ENCODE assay signal across 11 cellular contexts in genomic region chr15:74431116-74431515, GRCh38. TPM values are rescaled to one million over a fixed set of nuclear protein-coding genes. Genes with fewer than 3 reads are reported as not detected.
A peak's percentile ranks its signal among the peaks of the same experiment; 100 is the strongest.
DNase-seq lines count a peak whose midpoint lies in the region; ATAC-seq and TF ChIP-seq lines count a peak whose summit lies in the region.
"Had no signal": no experiment of that assay in that cellular context is flagged by ENCODE, and none has a peak within 500 bp of the region (broad histone marks: within the 10 kb centered on the region; RNA-seq: fewer than 3 reads in every experiment).

No MANE protein-coding gene starts in this region.

- WGBS in thymus = 95% methylated on average over 1 of the region's 1 CpG

- TF ChIP-seq CTCF in glutamatergic neuron (IDR thresholded peaks at IDR 0.05; ENCODE audit: partially characterized antibody, unreplicated experiment) = no peak

- H3K36me3 Mint-ChIP-seq in activated naive CD4-positive, alpha-beta T cell treated with anti-CD3 and anti-CD28 coated beads, Interleukin-2, amount 10 ng/mL, durations not matched to agents 7 days and 5 days = no peaks in the 10 kb centered on the region
- H3K36me3 Mint-ChIP-seq in activated CD8-positive, alpha-beta T cell treated with anti-CD3 and anti-CD28 coated beads, Interleukin-2, amount 10 ng/mL, durations not matched to agents 7 days and 5 days (ENCODE audit: low read depth) = peaks cover 14% of the 10 kb centered on the region
- H3K36me3 Mint-ChIP-seq in glutamatergic neuron (ENCODE audit: unreplicated experiment) = no peaks in the 10 kb centered on the region

- H3K4me1 Mint-ChIP-seq in activated naive CD4-positive, alpha-beta T cell treated with anti-CD3 and anti-CD28 coated beads, Interleukin-2, amount 10 ng/mL, durations not matched to agents 7 days and 5 days = peaks cover 46% of the 10 kb centered on the region
- H3K4me1 Mint-ChIP-seq in activated CD8-positive, alpha-beta T cell treated with anti-CD3 and anti-CD28 coated beads, Interleukin-2, amount 10 ng/mL, durations not matched to agents 7 days and 5 days (ENCODE audit: low read depth) = peaks cover 83% of the 10 kb centered on the region
- peaks cover 19% of the 10 kb centered on the region for H3K4me1 Mint-ChIP-seq in glutamatergic neuron (ENCODE audit: low read depth, unreplicated experiment)

- peak overlapping the region; percentile 7 for H3K27ac Mint-ChIP-seq in activated naive CD4-positive, alpha-beta T cell treated with anti-CD3 and anti-CD28 coated beads, Interleukin-2, amount 10 ng/mL, durations not matched to agents 7 days and 5 days
- H3K27ac Mint-ChIP-seq in activated CD8-positive, alpha-beta T cell treated with anti-CD3 and anti-CD28 coated beads, Interleukin-2, amount 10 ng/mL, durations not matched to agents 7 days and 5 days = no peak overlapping the region
- no peak overlapping the region for H3K27ac Mint-ChIP-seq in glutamatergic neuron (ENCODE audit: unreplicated experiment)

- H3K27me3 ChIP-seq in thymus (ENCODE audit: control insufficient read depth, insufficient read depth) = no peaks in the 10 kb centered on the region

- peaks cover 22% of the 10 kb centered on the region for H3K27me3 Mint-ChIP-seq in activated naive CD4-positive, alpha-beta T cell treated with anti-CD3 and anti-CD28 coated beads, Interleukin-2, amount 10 ng/mL, durations not matched to agents 7 days and 5 days
- H3K27me3 Mint-ChIP-seq in activated CD8-positive, alpha-beta T cell treated with anti-CD3 and anti-CD28 coated beads, Interleukin-2, amount 10 ng/mL, durations not matched to agents 7 days and 5 days (ENCODE audit: low read depth) = no peaks in the 10 kb centered on the region
- peaks cover 13% of the 10 kb centered on the region for H3K27me3 Mint-ChIP-seq in glutamatergic neuron (ENCODE audit: unreplicated experiment)

- ATAC-seq in activated CD8-positive, alpha-beta T cell treated with anti-CD3 and anti-CD28 coated beads, Interleukin-2, amount 10 ng/mL, durations not matched to agents 7 days and 5 days = no peak
- ATAC-seq in GM19023 (IDR thresholded peaks at IDR 0.05; ENCODE audit: unreplicated experiment) = no peak
- ATAC-seq: SK-N-SH treated with all-trans-retinoic acid at 6 μM for 48 hours had no signal

- H3K4me1 ChIP-seq in thymus (ENCODE audit: control insufficient read depth, insufficient read depth, low read length) = peaks cover 48% of the 10 kb centered on the region

- CTCF ChIA-PET in activated naive CD4-positive, alpha-beta T cell treated with anti-CD3 and anti-CD28 coated beads, Interleukin-2, amount 10 ng/mL, durations not matched to agents 7 days and 5 days (lab: Charles Lee) = interaction anchor here (0.8 to 2.2 kb wide), 5 partner anchors 17 to 55 kb away, joined by 3 to 17 read pairs (median 3); no protein-coding TSS in a partner anchor
- CTCF ChIA-PET in activated CD8-positive, alpha-beta T cell treated with anti-CD3 and anti-CD28 coated beads, Interleukin-2, amount 10 ng/mL, durations not matched to agents 7 days and 5 days (lab: Charles Lee) = interaction anchor here (1.2 to 27.0 kb wide), 5 partner anchors 11 to 59 kb away, joined by 3 to 677 read pairs (median 7); no protein-coding TSS in a partner anchor

- no peak overlapping the region for H3K27ac ChIP-seq in thymus (ENCODE audit: low read depth)

- POLR2A ChIA-PET in activated CD8-positive, alpha-beta T cell treated with anti-CD3 and anti-CD28 coated beads, Interleukin-2, amount 10 ng/mL, durations not matched to agents 7 days and 5 days (lab: Charles Lee) = interaction anchor here (1.0 to 4.2 kb wide), 4 partner anchors 18 to 55 kb away, joined by 4 to 35 read pairs (median 17); no protein-coding TSS in a partner anchor

- peaks cover 4% of the 10 kb centered on the region for H3K36me3 ChIP-seq in thymus (ENCODE audit: control insufficient read depth, insufficient read depth)

- DNase-seq in activated naive CD4-positive, alpha-beta T cell treated with anti-CD3 and anti-CD28 coated beads, Interleukin-2, amount 10 ng/mL, durations not matched to agents 7 days and 5 days = no peak
- DNase-seq in activated naive CD4-positive, alpha-beta T cell treated with anti-CD3 and anti-CD28 coated beads, Interleukin-2, amount 50 U/mL, for 16 hours = no peak
- no peak for DNase-seq in activated CD8-positive, alpha-beta T cell treated with anti-CD3 and anti-CD28 coated beads, Interleukin-2, amount 10 ng/mL, durations not matched to agents 7 days and 5 days
- no peak for DNase-seq in glutamatergic neuron
- DNase-seq in stimulated activated CD8-positive, alpha-beta memory T cell treated with anti-CD3 and anti-CD28 coated beads, Interleukin-4, amount 100 ng/mL, for 48 hours = no peak
- DNase-seq in foreskin melanocyte = no peak
- DNase-seq: activated CD8-positive, alpha-beta memory T cell treated with anti-CD3 and anti-CD28 coated beads for 24 hours; NCI-H1092 had no signal

- peak overlapping the region; percentile 94 for H3K4me3 ChIP-seq in thymus (ENCODE audit: low read length)

- no peaks in the 10 kb centered on the region for H3K9me3 Mint-ChIP-seq in activated naive CD4-positive, alpha-beta T cell treated with anti-CD3 and anti-CD28 coated beads, Interleukin-2, amount 10 ng/mL, durations not matched to agents 7 days and 5 days
- no peaks in the 10 kb centered on the region for H3K9me3 Mint-ChIP-seq in activated CD8-positive, alpha-beta T cell treated with anti-CD3 and anti-CD28 coated beads, Interleukin-2, amount 10 ng/mL, durations not matched to agents 7 days and 5 days (ENCODE audit: insufficient read depth)
- H3K9me3 Mint-ChIP-seq in glutamatergic neuron (ENCODE audit: unreplicated experiment) = peaks cover 3% of the 10 kb centered on the region

- H3K4me3 Mint-ChIP-seq in activated naive CD4-positive, alpha-beta T cell treated with anti-CD3 and anti-CD28 coated beads, Interleukin-2, amount 10 ng/mL, durations not matched to agents 7 days and 5 days = no peak overlapping the region
- peak overlapping the region; percentile 83 for H3K4me3 Mint-ChIP-seq in activated CD8-positive, alpha-beta T cell treated with anti-CD3 and anti-CD28 coated beads, Interleukin-2, amount 10 ng/mL, durations not matched to agents 7 days and 5 days
- H3K4me3 Mint-ChIP-seq in glutamatergic neuron (ENCODE audit: unreplicated experiment) = peak overlapping the region; percentile 84

- no peaks in the 10 kb centered on the region for H3K9me3 ChIP-seq in thymus (ENCODE audit: control insufficient read depth)

RNA-seq across cellular contexts. Expression of gene SEMA7A, which starts 2.6 kb away (rescaled TPM):
- total RNA-seq in activated CD8-positive, alpha-beta T cell treated with anti-CD3 and anti-CD28 coated beads, Interleukin-2, amount 10 ng/mL, durations not matched to agents 7 days and 5 days = 10 to 100 TPM; 16.1 to 16.9 TPM
- 16.2 TPM for total RNA-seq in glutamatergic neuron (ENCODE audit: unreplicated experiment)
- polyA plus RNA-seq in thymus = 12.3 TPM

RNA-seq across cellular contexts. Expression of gene UBL7, which starts 29.8 kb away (rescaled TPM):
- 10 to 100 TPM; 60.8 to 71.4 TPM for total RNA-seq in activated CD8-positive, alpha-beta T cell treated with anti-CD3 and anti-CD28 coated beads, Interleukin-2, amount 10 ng/mL, durations not matched to agents 7 days and 5 days
- 62.6 TPM for total RNA-seq in glutamatergic neuron (ENCODE audit: unreplicated experiment)
- polyA plus RNA-seq in thymus = 38.7 TPM
